16 cellular contexts compared by ENCODE assay signal in genomic region chr6:170262481-170263088, GRCh38. TPM values are rescaled to one million over a fixed set of nuclear protein-coding genes. Genes with fewer than 3 reads are reported as not detected.
DNase-seq lines count a peak whose midpoint lies in the region; ATAC-seq and TF ChIP-seq lines count a peak whose summit lies in the region.
"Had no signal": no experiment of that assay in that cellular context is flagged by ENCODE, and none has a peak within 500 bp of the region (broad histone marks: within the 10 kb centered on the region; RNA-seq: fewer than 3 reads in every experiment).

No MANE protein-coding gene starts in this region.

- no peaks in the 10 kb centered on the region for H3K9me3 Mint-ChIP-seq in GM23338

- H3K27ac ChIP-seq in GM23338 (ENCODE audit: low read depth), result no peak overlapping the region
- peak overlapping the region in 58 of 59 donors; percentile 32 to 95 (median 82) for H3K27ac ChIP-seq in dorsolateral prefrontal cortex
- H3K27ac ChIP-seq in effector memory CD4-positive, alpha-beta T cell (ENCODE audit: insufficient read depth, low read length, poor library complexity, severe bottlenecking), result no peak overlapping the region
- H3K27ac ChIP-seq: C4-2B had no signal

- H3K36me3 Mint-ChIP-seq in GM23338 (ENCODE audit: low read depth) (no peaks in the 10 kb centered on the region; the same call in 2 of the 3 replicates), T-helper 17 cell (ENCODE audit: low read depth) (no peaks in the 10 kb centered on the region)

- H3K79me2 ChIP-seq in GM23338 (replicated peaks; ENCODE audit: insufficient read depth), result no peaks in the 10 kb centered on the region

- TF ChIP-seq CTCF in GM23338 (conservative IDR thresholded peaks at IDR 0.05; ENCODE audit: low read depth in 2 of 2), result no peak
- peak in 1 of 56 donors; percentile 6 for TF ChIP-seq CTCF in dorsolateral prefrontal cortex (IDR thresholded peaks at IDR 0.05 in 54 of 56, conservative IDR thresholded peaks at IDR 0.05 in 2 of 56; ENCODE audit: low read depth in 1 of 56, partially characterized antibody in 56 of 56)

- peaks cover 8% of the 10 kb centered on the region for H3K4me1 Mint-ChIP-seq in GM23338
- peaks cover 2% of the 10 kb centered on the region for H3K4me1 Mint-ChIP-seq in T-helper 17 cell

- H3F3A ChIP-seq in GM23338 (replicated peaks; ENCODE audit: low read depth), result no peaks in the 10 kb centered on the region

- H3K4me3 ChIP-seq in GM23338, result no peak overlapping the region
- peak overlapping the region in 51 of 59 donors; percentile 8 to 67 (median 35) for H3K4me3 ChIP-seq in dorsolateral prefrontal cortex
- H3K4me3 ChIP-seq in effector memory CD4-positive, alpha-beta T cell (ENCODE audit: insufficient read depth, low read depth, low read length, poor library complexity, severe bottlenecking), result no peak overlapping the region

- no peak overlapping the region for H3K4me2 ChIP-seq in GM23338

- H3K4me3 Mint-ChIP-seq in GM23338 (no peak overlapping the region), T-helper 17 cell (no peak overlapping the region)

- H3K4me1 ChIP-seq in GM23338 (ENCODE audit: insufficient read depth), result no peaks in the 10 kb centered on the region
- no peaks in the 10 kb centered on the region for H3K4me1 ChIP-seq in effector memory CD4-positive, alpha-beta T cell (ENCODE audit: control insufficient read depth, insufficient read depth, low read length, poor library complexity, severe bottlenecking)

- ATAC-seq in GM23338 (0 out of 3 replicates have a peak, but pooled peaks have one; percentile 27), T-helper 17 cell (no peak)

- no peaks in the 10 kb centered on the region for H3K36me3 ChIP-seq in GM23338 (ENCODE audit: insufficient read depth)
- H3K36me3 ChIP-seq in effector memory CD4-positive, alpha-beta T cell (ENCODE audit: control insufficient read depth, insufficient read depth, low read length), result no peaks in the 10 kb centered on the region

- H3K27me3 Mint-ChIP-seq in GM23338 (ENCODE audit: insufficient read depth, low read depth, poor library complexity) (peaks cover 9% of the 10 kb centered on the region), T-helper 17 cell (peaks cover 24% of the 10 kb centered on the region)

- DNase-seq in GM23338 (ENCODE audit: low spot score), result no peak
- peak in 6 of 10 donors; percentile 48 to 74 (median 64) for DNase-seq in dorsolateral prefrontal cortex
- peak; percentile 66 for DNase-seq in medulla oblongata (ENCODE audit: extremely low spot score)
- DNase-seq in putamen (ENCODE audit: low spot score), result peak; percentile 77
- no peak for DNase-seq in iPS-NIHi7 (ENCODE audit: extremely low spot score)
- no peak for DNase-seq in T-helper 17 cell
- DNase-seq in COR-L47 (lab: John Stamatoyannopoulos, UW), result no peak
- no peak for DNase-seq in effector memory CD4-positive, alpha-beta T cell
- DNase-seq: H7, MV-4-11, NCI-H1417 treated with DMSO at 0.1 percent for 48 hours, NCI-H2029, NCI-H510A treated with DMSO at 0.1 percent for 48 hours, RPMI8226 had no signal

- intact Hi-C loops in dorsolateral prefrontal cortex (cut with DNase I), result loop anchor here in 1 of 2 donors (2.0 kb wide), 1 partner anchor 24 kb away; no protein-coding TSS in a partner anchor

- H2AFZ ChIP-seq in GM23338, result peak overlapping the region; percentile 80

- H3K9me2 ChIP-seq in GM23338 (ENCODE audit: insufficient read depth), result no peaks in the 10 kb centered on the region

- H3K27me3 ChIP-seq in GM23338 (ENCODE audit: insufficient read depth), result no peaks in the 10 kb centered on the region
- H3K27me3 ChIP-seq in dorsolateral prefrontal cortex, result no peaks in the 10 kb centered on the region
- no peaks in the 10 kb centered on the region for H3K27me3 ChIP-seq in effector memory CD4-positive, alpha-beta T cell (replicated peaks; ENCODE audit: control insufficient read depth, insufficient read depth, low read length, poor library complexity, severe bottlenecking)

- no peak overlapping the region for H3K27ac Mint-ChIP-seq in GM23338
- H3K27ac Mint-ChIP-seq in T-helper 17 cell, result no peak overlapping the region

- no peaks in the 10 kb centered on the region for H4K20me1 ChIP-seq in GM23338 (replicated peaks; ENCODE audit: insufficient read depth)

- no peaks in the 10 kb centered on the region for H3K9me3 ChIP-seq in T-helper 17 cell (ENCODE audit: control insufficient read depth, low read length, poor library complexity, severe bottlenecking)
- no peaks in the 10 kb centered on the region for H3K9me3 ChIP-seq in effector memory CD4-positive, alpha-beta T cell (ENCODE audit: control insufficient read depth, low read length)

TF ChIP-seq in GM23338, 12 proteins besides CTCF, POLR2A, EP300 and RAD21:
- TF ChIP-seq JUNB (IDR thresholded peaks at IDR 0.05; ENCODE audit: unreplicated experiment), result no peak
- TF ChIP-seq EZH2 (IDR thresholded peaks at IDR 0.05; ENCODE audit: low read depth, unreplicated experiment), result no peak
- no peak for TF ChIP-seq ETS1 (IDR thresholded peaks at IDR 0.05)
- no peak for TF ChIP-seq POLR2AphosphoS5 (IDR thresholded peaks at IDR 0.05; ENCODE audit: low read depth)
- no peak for TF ChIP-seq CREB1 (CRISPR knock-in tag; IDR thresholded peaks at IDR 0.05; ENCODE audit: low read depth)
- no peak for TF ChIP-seq REST (IDR thresholded peaks at IDR 0.05; ENCODE audit: unreplicated experiment)

RNA-seq across cellular contexts. Expression of gene DLL1, which starts 28.3 kb away (rescaled TPM):
- total RNA-seq in GM23338 (2014; rRNA removed; shearing (Covaris generic)), result 4.6 and 4.8 TPM in 2 replicates
- 2.2 and 2.6 TPM in 2 replicates for polyA plus RNA-seq in GM23338 (2016; fragmentation: Nextera tagmentation; extraction: Ambion mirVana)
- total RNA-seq in dorsolateral prefrontal cortex (10 to 100 TPM in 104 of 120 experiments, 1 to 10 TPM in 16; 4.7 to 47.2 (median 15.7) TPM), T-helper 17 cell (1 to 10 TPM; 1.3 to 2.7 TPM)
- total RNA-seq: OCI-LY7 had no signal

RNA-seq across cellular contexts. Expression of gene FAM120B, which starts 44.0 kb away (rescaled TPM):
- 14.4 and 16.7 TPM in 2 replicates for total RNA-seq in GM23338 (2014; rRNA removed; shearing (Covaris generic))
- 5.8 and 7.2 TPM in 2 replicates for polyA plus RNA-seq in GM23338 (2016; fragmentation: Nextera tagmentation; extraction: Ambion mirVana)
- 10 to 100 TPM; 37.3 to 72.0 (median 55.7) TPM for total RNA-seq in dorsolateral prefrontal cortex
- total RNA-seq in T-helper 17 cell, result 10 to 100 TPM; 25.1 to 28.1 TPM

Comparison
In these comparisons a context has a peak if more than half of its experiments do, and no peak if none do; other contexts are left out.
1. DNase-seq: peak in dorsolateral prefrontal cortex (6 of 10), medulla oblongata (single experiment) and putamen (single experiment); none in GM23338 (single experiment), iPS-NIHi7 (single experiment), T-helper 17 cell (0 of 3), COR-L47 (single experiment) and effector memory CD4-positive, alpha-beta T cell (0 of 3).
2. H3K27ac ChIP-seq: peak in dorsolateral prefrontal cortex (58 of 59); none in GM23338 (single experiment) and effector memory CD4-positive, alpha-beta T cell (single experiment).
3. H3K4me3 ChIP-seq: peak in dorsolateral prefrontal cortex (51 of 59); none in GM23338 (single experiment) and effector memory CD4-positive, alpha-beta T cell (single experiment).